In the genomic region with DNA sequence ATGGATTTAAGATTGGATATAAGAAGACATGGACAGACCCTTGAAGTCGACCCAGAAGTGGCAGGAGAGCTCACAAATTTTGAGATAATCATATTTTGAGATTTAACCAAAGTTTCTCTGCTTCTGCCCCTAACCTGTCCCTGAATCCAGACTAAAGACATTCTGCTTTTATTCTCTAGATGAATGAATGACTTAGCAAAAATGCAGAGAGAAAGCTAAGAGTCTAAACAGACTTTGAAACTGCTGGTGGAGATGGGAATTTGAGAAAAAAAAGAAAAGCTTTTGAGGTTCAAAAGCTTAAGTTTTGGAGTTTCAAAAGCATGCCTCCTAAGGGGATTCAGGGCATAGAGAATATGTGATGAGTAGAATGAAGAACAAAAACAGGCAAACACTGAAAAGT, we compare ENCODE assay signal across 32 cellular contexts.
"Had no signal": no experiment of that assay in that cellular context is flagged by ENCODE, and none has a peak within 500 bp of the region (broad histone marks: within the 10 kb centered on the region; RNA-seq: fewer than 3 reads in every experiment).

No MANE protein-coding gene starts in this region.

- H3K27ac ChIP-seq: adrenal gland, breast epithelium, cardiac muscle cell, coronary artery, esophagus muscularis mucosa, foreskin keratinocyte, gastrocnemius medialis, heart left ventricle had no signal

- ATAC-seq: activated CD8-positive, alpha-beta memory T cell treated with anti-CD3 and anti-CD28 coated beads, Interleukin-2, amount 10 ng/mL, durations not matched to agents 7 days and 5 days; activated CD8-positive, alpha-beta T cell treated with anti-CD3 and anti-CD28 coated beads, Interleukin-2, amount 10 ng/mL, durations not matched to agents 7 days and 5 days; activated naive CD8-positive, alpha-beta T cell treated with anti-CD3 and anti-CD28 coated beads, Interleukin-2, amount 50 U/mL, for 24 hours; effector memory CD8-positive, alpha-beta T cell; foreskin keratinocyte; gastrocnemius medialis; heart left ventricle; T-cell had no signal

- H3K9me3 ChIP-seq: adrenal gland, breast epithelium, esophagus muscularis mucosa, gastrocnemius medialis, heart left ventricle had no signal

- H3K4me1 ChIP-seq: breast epithelium, foreskin keratinocyte had no signal

- DNase-seq: activated CD4-positive, alpha-beta memory T cell treated with anti-CD3 and anti-CD28 coated beads for 36 hours; activated CD4-positive, alpha-beta T cell treated with anti-CD3 and anti-CD28 coated beads for 1 hour; activated CD4-positive, alpha-beta T cell treated with anti-CD3 and anti-CD28 coated beads for 4 hours; activated CD4-positive, alpha-beta T cell treated with anti-CD3 and anti-CD28 coated beads, Interleukin-2, amount 50 U/mL, for 1 hour; activated CD8-positive, alpha-beta memory T cell treated with anti-CD3 and anti-CD28 coated beads, Interleukin-2, amount 10 ng/mL, durations not matched to agents 7 days and 5 days; activated CD8-positive, alpha-beta memory T cell treated with anti-CD3 and anti-CD28 coated beads, Interleukin-2, amount 50 U/mL, for 4 hours; activated CD8-positive, alpha-beta T cell treated with anti-CD3 and anti-CD28 coated beads, Interleukin-2, amount 10 ng/mL, durations not matched to agents 7 days and 5 days; activated effector memory CD4-positive, alpha-beta T cell treated with anti-CD3 and anti-CD28 coated beads, Interleukin-2, amount 50 U/mL, for 16 hours; activated naive CD4-positive, alpha-beta T cell treated with anti-CD3 and anti-CD28 coated beads for 36 hours; activated naive CD8-positive, alpha-beta T cell treated with anti-CD3 and anti-CD28 coated beads for 36 hours; activated naive CD8-positive, alpha-beta T cell treated with anti-CD3 and anti-CD28 coated beads, Interleukin-2, amount 50 U/mL, for 24 hours; activated T-cell treated with anti-CD3 and anti-CD28 coated beads, Interleukin-2, amount 50 U/mL, for 1 hour; activated T-cell treated with anti-CD3 and anti-CD28 coated beads, Interleukin-2, amount 50 U/mL, for 48 hours; adrenal gland; amygdala; aorta; central memory CD4-positive, alpha-beta T cell; cerebellar nuclear complex; dermis blood vessel endothelial cell; effector CD4-positive, alpha-beta T cell; effector memory CD8-positive, alpha-beta T cell; erythroblast; foreskin keratinocyte; gastrocnemius medialis; glutamatergic neuron; heart left ventricle; T-cell; T1000 had no signal

- H3K4me3 ChIP-seq: adrenal gland, breast epithelium, cardiac muscle cell, coronary artery, esophagus muscularis mucosa, gastrocnemius medialis, heart left ventricle had no signal

- H3K27me3 ChIP-seq: adrenal gland, breast epithelium, cardiac muscle cell, esophagus muscularis mucosa, foreskin keratinocyte, gastrocnemius medialis, heart left ventricle had no signal

- H3K36me3 ChIP-seq: adrenal gland, breast epithelium, cardiac muscle cell, esophagus muscularis mucosa, gastrocnemius medialis, heart left ventricle had no signal
